8 cellular contexts compared by ENCODE assay signal in genomic region chr3:15601399-15602145, GRCh38. TPM values are rescaled to one million over a fixed set of nuclear protein-coding genes. Genes with fewer than 3 reads are reported as not detected.
DNase-seq lines count a peak whose midpoint lies in the region; ATAC-seq, FAIRE-seq and TF ChIP-seq lines count a peak whose summit lies in the region.

Gene BTD, plus strand, starts transcription at chr3:15601745. Its CDS starts 33,695 bp downstream, at chr3:15635440.
Gene HACL1, minus strand, starts transcription at chr3:15601569. Its CDS starts 106 bp downstream, at chr3:15601463.

- H3K27ac Mint-ChIP-seq in GM23338, result peak within 1 kb of the TSS; percentile 99
- peak within 1 kb of the TSS; percentile 99 for H3K27ac Mint-ChIP-seq in activated T-helper 2 cell treated with anti-CD3 and anti-CD28 coated beads, Interferon-gamma antibody, Interleukin-2, Interleukin-4, amounts not matched to agents 10 μg/mL and 5 μg/mL and 100 μg/mL, durations not matched to agents 14 hours and 24 hours and 36 hours

- H3K36me3 ChIP-seq in GM23338 (ENCODE audit: insufficient read depth) (peaks cover 28% of the 10 kb centered on the region), thymus (ENCODE audit: control insufficient read depth, insufficient read depth) (peaks cover 10% of the 10 kb centered on the region)

- H3K27me3 ChIP-seq in GM23338 (ENCODE audit: insufficient read depth) (no peaks in the 10 kb centered on the region), thymus (ENCODE audit: control insufficient read depth, insufficient read depth) (no peaks in the 10 kb centered on the region)

- no peaks in the 10 kb centered on the region for H4K20me1 ChIP-seq in GM23338 (replicated peaks; ENCODE audit: insufficient read depth)

- H3K4me3 ChIP-seq in GM23338, result peak within 1 kb of the TSS; percentile 67
- H3K4me3 ChIP-seq in thymus (ENCODE audit: low read length), result peak within 1 kb of the TSS; percentile 62

- H3K27ac ChIP-seq in GM23338 (ENCODE audit: low read depth), result peak within 1 kb of the TSS; percentile 96
- H3K27ac ChIP-seq in thymus (ENCODE audit: low read depth), result peak within 1 kb of the TSS; percentile 94

- no peak for FAIRE-seq in frontal cortex (lab: Jason Lieb, UNC)

- intact Hi-C loops in activated T-helper 2 cell treated with anti-CD3 and anti-CD28 coated beads, Interferon-gamma antibody, Interleukin-2, Interleukin-4, amounts not matched to agents 10 μg/mL and 5 μg/mL and 100 μg/mL, durations not matched to agents 14 hours and 24 hours and 36 hours (cut with micrococcal nuclease), result loop anchor here (1.0 to 2.0 kb wide), 4 partner anchors 35 to 653 kb away; no protein-coding TSS in a partner anchor

- TF ChIP-seq CTCF in GM23338 (conservative IDR thresholded peaks at IDR 0.05; ENCODE audit: low read depth in 2 of 2) (0 out of 4 replicates have a peak, but pooled peaks of 1 of the 2 experiments have one; percentile 22), omental fat pad (IDR thresholded peaks at IDR 0.05) (no peak)

- peak within 1 kb of the TSS; percentile 93 for H2AFZ ChIP-seq in GM23338

- peak within 1 kb of the TSS; percentile 100 for H3K4me3 Mint-ChIP-seq in GM23338
- peak within 1 kb of the TSS; percentile 100 for H3K4me3 Mint-ChIP-seq in activated T-helper 2 cell treated with anti-CD3 and anti-CD28 coated beads, Interferon-gamma antibody, Interleukin-2, Interleukin-4, amounts not matched to agents 10 μg/mL and 5 μg/mL and 100 μg/mL, durations not matched to agents 14 hours and 24 hours and 36 hours (ENCODE audit: low read depth)

- H3K36me3 Mint-ChIP-seq in GM23338 (ENCODE audit: low read depth), result peaks cover 64% of the 10 kb centered on the region
- peaks cover 54% of the 10 kb centered on the region for H3K36me3 Mint-ChIP-seq in activated T-helper 2 cell treated with anti-CD3 and anti-CD28 coated beads, Interferon-gamma antibody, Interleukin-2, Interleukin-4, amounts not matched to agents 10 μg/mL and 5 μg/mL and 100 μg/mL, durations not matched to agents 14 hours and 24 hours and 36 hours (ENCODE audit: low read depth)

- H3K4me1 ChIP-seq in GM23338 (ENCODE audit: insufficient read depth) (peaks cover 2% of the 10 kb centered on the region), thymus (ENCODE audit: control insufficient read depth, insufficient read depth, low read length) (peaks cover 10% of the 10 kb centered on the region)

- peak within 1 kb of the TSS; percentile 96 for H3K4me2 ChIP-seq in GM23338

- H3K9me2 ChIP-seq in GM23338 (ENCODE audit: insufficient read depth), result no peaks in the 10 kb centered on the region

- H3K9me3 ChIP-seq in thymus (ENCODE audit: control insufficient read depth), result no peaks in the 10 kb centered on the region

- H3K9me3 Mint-ChIP-seq in GM23338, result peaks cover 24% of the 10 kb centered on the region
- H3K9me3 Mint-ChIP-seq in activated T-helper 2 cell treated with anti-CD3 and anti-CD28 coated beads, Interferon-gamma antibody, Interleukin-2, Interleukin-4, amounts not matched to agents 10 μg/mL and 5 μg/mL and 100 μg/mL, durations not matched to agents 14 hours and 24 hours and 36 hours, result peaks cover 15% of the 10 kb centered on the region

- DNase-seq in ELF-1 (ENCODE audit: low read depth, low spot score) (peak; percentile 100), GM23338 (ENCODE audit: low spot score) (peak; percentile 100), M059J (ENCODE audit: low read depth) (peak; percentile 98), frontal cortex (ENCODE audit: low spot score in 2 of 2) (peak; percentile 84 to 85), omental fat pad (ENCODE audit: low spot score) (peak; percentile 90)
- DNase-seq in activated T-helper 2 cell treated with anti-CD3 and anti-CD28 coated beads, Interferon-gamma antibody, Interleukin-2, Interleukin-4, amounts not matched to agents 10 μg/mL and 5 μg/mL and 100 μg/mL, durations not matched to agents 14 hours and 24 hours and 36 hours (ENCODE audit: low spot score), result peak; percentile 99
- DNase-seq in effector CD8-positive, alpha-beta T cell (lab: John Stamatoyannopoulos, UW), result no peak

- H3F3A ChIP-seq in GM23338 (replicated peaks; ENCODE audit: low read depth), result no peaks in the 10 kb centered on the region; the same call in 1 of the 2 replicates

- peaks cover 10% of the 10 kb centered on the region for H3K4me1 Mint-ChIP-seq in GM23338
- peaks cover 28% of the 10 kb centered on the region for H3K4me1 Mint-ChIP-seq in activated T-helper 2 cell treated with anti-CD3 and anti-CD28 coated beads, Interferon-gamma antibody, Interleukin-2, Interleukin-4, amounts not matched to agents 10 μg/mL and 5 μg/mL and 100 μg/mL, durations not matched to agents 14 hours and 24 hours and 36 hours (ENCODE audit: low read depth)

- ATAC-seq in GM23338 (peak; percentile 97), omental fat pad (ENCODE audit: low FRiP score) (peak; percentile 98)

- under 1% methylated on average over 61 of the region's 61 CpGs for WGBS in thymus

- peaks cover 26% of the 10 kb centered on the region for H3K79me2 ChIP-seq in GM23338 (replicated peaks; ENCODE audit: insufficient read depth)

- peaks cover 5% of the 10 kb centered on the region for H3K27me3 Mint-ChIP-seq in GM23338 (ENCODE audit: insufficient read depth, low read depth, poor library complexity)
- no peaks in the 10 kb centered on the region for H3K27me3 Mint-ChIP-seq in activated T-helper 2 cell treated with anti-CD3 and anti-CD28 coated beads, Interferon-gamma antibody, Interleukin-2, Interleukin-4, amounts not matched to agents 10 μg/mL and 5 μg/mL and 100 μg/mL, durations not matched to agents 14 hours and 24 hours and 36 hours (ENCODE audit: low read depth)

TF ChIP-seq in GM23338, 12 proteins besides CTCF, POLR2A, EP300 and RAD21:
- no peak for TF ChIP-seq NANOG (IDR thresholded peaks at IDR 0.05; ENCODE audit: borderline replicate concordance)
- no peak for TF ChIP-seq ZNF331 (CRISPR knock-in tag; IDR thresholded peaks at IDR 0.05; ENCODE audit: low read depth)
- no peak for TF ChIP-seq REST (IDR thresholded peaks at IDR 0.05; ENCODE audit: unreplicated experiment)
- no peak for TF ChIP-seq EZH2 (IDR thresholded peaks at IDR 0.05; ENCODE audit: low read depth, unreplicated experiment)
- peak; percentile 93 for TF ChIP-seq POLR2AphosphoS5 (IDR thresholded peaks at IDR 0.05; ENCODE audit: low read depth)
- TF ChIP-seq CREB1 (CRISPR knock-in tag; IDR thresholded peaks at IDR 0.05; ENCODE audit: low read depth), result peak; percentile 68
- TF ChIP-seq EZH2phosphoT487 (IDR thresholded peaks at IDR 0.05; ENCODE audit: unreplicated experiment), result no peak
- no peak for TF ChIP-seq STAT1 (IDR thresholded peaks at IDR 0.05; ENCODE audit: unreplicated experiment)
- TF ChIP-seq ETS1 (IDR thresholded peaks at IDR 0.05), result peak; percentile 66

RNA-seq across cellular contexts. Expression of gene BTD, which starts in this region (rescaled TPM):
- 15.0 and 17.8 TPM in 2 replicates for total RNA-seq in GM23338 (2014; rRNA removed; shearing (Covaris generic))
- polyA plus RNA-seq in GM23338 (2016; fragmentation: Nextera tagmentation; extraction: Ambion mirVana), result 19.0 and 20.0 TPM in 2 replicates
- 24.2 and 34.6 TPM in 2 replicates for total RNA-seq in M059J (2014; rRNA removed; shearing (Covaris generic))
- 3.9 and 4.8 TPM in 2 replicates for total RNA-seq in activated T-helper 2 cell treated with anti-CD3 and anti-CD28 coated beads, Interferon-gamma antibody, Interleukin-2, Interleukin-4, amounts not matched to agents 10 μg/mL and 5 μg/mL and 100 μg/mL, durations not matched to agents 14 hours and 24 hours and 36 hours
- total RNA-seq in frontal cortex, result 13.9 TPM
- 10 to 100 TPM; 17.0 to 49.4 (median 41.6) TPM for total RNA-seq in omental fat pad
- 6.9 TPM for polyA plus RNA-seq in thymus

RNA-seq across cellular contexts. Expression of gene HACL1, which starts in this region (rescaled TPM):
- total RNA-seq in GM23338 (2014; rRNA removed; shearing (Covaris generic)), result 25.9 and 33.5 TPM in 2 replicates
- polyA plus RNA-seq in GM23338 (2016; fragmentation: Nextera tagmentation; extraction: Ambion mirVana) (19.4 and 19.6 TPM in 2 replicates), thymus (23.2 TPM)
- 19.5 and 23.6 TPM in 2 replicates for total RNA-seq in M059J (2014; rRNA removed; shearing (Covaris generic))
- 22.8 TPM in 2 replicates for total RNA-seq in activated T-helper 2 cell treated with anti-CD3 and anti-CD28 coated beads, Interferon-gamma antibody, Interleukin-2, Interleukin-4, amounts not matched to agents 10 μg/mL and 5 μg/mL and 100 μg/mL, durations not matched to agents 14 hours and 24 hours and 36 hours
- total RNA-seq in frontal cortex (33.4 TPM), omental fat pad (10 to 100 TPM; 19.8 to 26.4 (median 21.1) TPM)
